26 cellular contexts compared by ENCODE assay signal in genomic region chr18:1304392-1304992, GRCh38.
"Had no signal": no experiment of that assay in that cellular context is flagged by ENCODE, and none has a peak within 500 bp of the region (broad histone marks: within the 10 kb centered on the region; RNA-seq: fewer than 3 reads in every experiment).

No MANE protein-coding gene starts in this region.

- H3K4me1 Mint-ChIP-seq: activated CD8-positive, alpha-beta memory T cell treated with anti-CD3 and anti-CD28 coated beads, Interleukin-2, amount 10 ng/mL, durations not matched to agents 7 days and 5 days; activated naive CD4-positive, alpha-beta T cell treated with anti-CD3 and anti-CD28 coated beads, Interleukin-2, amount 50 U/mL, for 24 hours; activated naive CD8-positive, alpha-beta T cell treated with anti-CD3 and anti-CD28 coated beads, Interleukin-2, amount 50 U/mL, for 24 hours; natural killer cell; neural progenitor cell had no signal

- DNase-seq: activated CD8-positive, alpha-beta memory T cell treated with anti-CD3 and anti-CD28 coated beads, Interleukin-2, amount 10 ng/mL, durations not matched to agents 7 days and 5 days; activated CD8-positive, alpha-beta T cell treated with anti-CD3 and anti-CD28 coated beads, Interleukin-2, amount 10 ng/mL, durations not matched to agents 7 days and 5 days; activated naive CD8-positive, alpha-beta T cell treated with anti-CD3 and anti-CD28 coated beads, Interleukin-2, amount 50 U/mL, for 24 hours; activated T-cell treated with anti-CD3 and anti-CD28 coated beads, Interleukin-2, amount 50 U/mL, for 48 hours; amygdala; central memory CD4-positive, alpha-beta T cell; foreskin melanocyte; heart right ventricle; kidney glomerular epithelial cell; left lung; mesendoderm; natural killer cell; posterior cingulate gyrus; right cardiac atrium; spleen; stimulated activated naive CD4-positive, alpha-beta T cell; tibial artery had no signal

- H3K36me3 Mint-ChIP-seq: activated CD8-positive, alpha-beta memory T cell treated with anti-CD3 and anti-CD28 coated beads, Interleukin-2, amount 10 ng/mL, durations not matched to agents 7 days and 5 days; activated naive CD4-positive, alpha-beta T cell treated with anti-CD3 and anti-CD28 coated beads, Interleukin-2, amount 50 U/mL, for 24 hours; natural killer cell; neural progenitor cell had no signal

- H3K4me1 ChIP-seq: breast epithelium, esophagus muscularis mucosa, heart right ventricle, left lung, neural progenitor cell, spleen, suprapubic skin, tibial artery had no signal

- H3K27ac Mint-ChIP-seq: activated CD8-positive, alpha-beta memory T cell treated with anti-CD3 and anti-CD28 coated beads, Interleukin-2, amount 10 ng/mL, durations not matched to agents 7 days and 5 days; activated CD8-positive, alpha-beta T cell treated with anti-CD3 and anti-CD28 coated beads, Interleukin-2, amount 10 ng/mL, durations not matched to agents 7 days and 5 days; activated naive CD4-positive, alpha-beta T cell treated with anti-CD3 and anti-CD28 coated beads, Interleukin-2, amount 50 U/mL, for 24 hours; activated naive CD8-positive, alpha-beta T cell treated with anti-CD3 and anti-CD28 coated beads, Interleukin-2, amount 50 U/mL, for 24 hours; activated T-helper 2 cell treated with anti-CD3 and anti-CD28 coated beads, Interferon-gamma antibody, Interleukin-2, Interleukin-4, amounts not matched to agents 10 μg/mL and 5 μg/mL and 100 μg/mL, durations not matched to agents 14 hours and 24 hours and 36 hours; dendritic cell treated with granulocyte-macrophage colony-stimulating factor and Interleukin-4, amounts not matched to agents 40 ng/mL and 50 ng/mL, for 4 days; natural killer cell; neural progenitor cell; WTC11 had no signal

- H3K9ac ChIP-seq: neural progenitor cell had no signal

- H3K27me3 ChIP-seq: breast epithelium, esophagus muscularis mucosa, heart right ventricle, left lung, neural progenitor cell, spleen, suprapubic skin, tibial artery had no signal

- H2AFZ ChIP-seq: neural progenitor cell had no signal

- H3K9me3 Mint-ChIP-seq: activated naive CD4-positive, alpha-beta T cell treated with anti-CD3 and anti-CD28 coated beads, Interleukin-2, amount 50 U/mL, for 24 hours; neural progenitor cell had no signal

- H3K4me3 Mint-ChIP-seq: activated CD8-positive, alpha-beta memory T cell treated with anti-CD3 and anti-CD28 coated beads, Interleukin-2, amount 10 ng/mL, durations not matched to agents 7 days and 5 days; activated CD8-positive, alpha-beta T cell treated with anti-CD3 and anti-CD28 coated beads, Interleukin-2, amount 10 ng/mL, durations not matched to agents 7 days and 5 days; activated naive CD4-positive, alpha-beta T cell treated with anti-CD3 and anti-CD28 coated beads, Interleukin-2, amount 50 U/mL, for 24 hours; activated naive CD8-positive, alpha-beta T cell treated with anti-CD3 and anti-CD28 coated beads, Interleukin-2, amount 50 U/mL, for 24 hours; dendritic cell treated with granulocyte-macrophage colony-stimulating factor and Interleukin-4, amounts not matched to agents 40 ng/mL and 50 ng/mL, for 4 days; natural killer cell; neural progenitor cell; WTC11 had no signal

- H3K36me3 ChIP-seq: breast epithelium, esophagus muscularis mucosa, heart right ventricle, left lung, neural progenitor cell, spleen, suprapubic skin, tibial artery had no signal

- H3K9me3 ChIP-seq: breast epithelium, esophagus muscularis mucosa, heart right ventricle, suprapubic skin, tibial artery had no signal

- ATAC-seq: activated CD8-positive, alpha-beta memory T cell treated with anti-CD3 and anti-CD28 coated beads, Interleukin-2, amount 10 ng/mL, durations not matched to agents 7 days and 5 days; activated CD8-positive, alpha-beta T cell treated with anti-CD3 and anti-CD28 coated beads, Interleukin-2, amount 10 ng/mL, durations not matched to agents 7 days and 5 days; activated naive CD8-positive, alpha-beta T cell treated with anti-CD3 and anti-CD28 coated beads, Interleukin-2, amount 50 U/mL, for 24 hours; heart right ventricle; left lung; natural killer cell; right cardiac atrium; WTC11 had no signal

- H3K4me2 ChIP-seq: neural progenitor cell had no signal

- H3K27me3 Mint-ChIP-seq: activated CD8-positive, alpha-beta memory T cell treated with anti-CD3 and anti-CD28 coated beads, Interleukin-2, amount 10 ng/mL, durations not matched to agents 7 days and 5 days; activated naive CD4-positive, alpha-beta T cell treated with anti-CD3 and anti-CD28 coated beads, Interleukin-2, amount 50 U/mL, for 24 hours; activated naive CD8-positive, alpha-beta T cell treated with anti-CD3 and anti-CD28 coated beads, Interleukin-2, amount 50 U/mL, for 24 hours; dendritic cell treated with granulocyte-macrophage colony-stimulating factor and Interleukin-4, amounts not matched to agents 40 ng/mL and 50 ng/mL, for 4 days had no signal

- H3K27ac ChIP-seq: breast epithelium, esophagus muscularis mucosa, heart right ventricle, left lung, neural progenitor cell, spleen, suprapubic skin, tibial artery had no signal

- H3K4me3 ChIP-seq: breast epithelium, esophagus muscularis mucosa, heart right ventricle, left lung, lung, neural progenitor cell, spleen, suprapubic skin, tibial artery had no signal
